Comparison of ENCODE assay signal across 11 cellular contexts in the genomic region with DNA sequence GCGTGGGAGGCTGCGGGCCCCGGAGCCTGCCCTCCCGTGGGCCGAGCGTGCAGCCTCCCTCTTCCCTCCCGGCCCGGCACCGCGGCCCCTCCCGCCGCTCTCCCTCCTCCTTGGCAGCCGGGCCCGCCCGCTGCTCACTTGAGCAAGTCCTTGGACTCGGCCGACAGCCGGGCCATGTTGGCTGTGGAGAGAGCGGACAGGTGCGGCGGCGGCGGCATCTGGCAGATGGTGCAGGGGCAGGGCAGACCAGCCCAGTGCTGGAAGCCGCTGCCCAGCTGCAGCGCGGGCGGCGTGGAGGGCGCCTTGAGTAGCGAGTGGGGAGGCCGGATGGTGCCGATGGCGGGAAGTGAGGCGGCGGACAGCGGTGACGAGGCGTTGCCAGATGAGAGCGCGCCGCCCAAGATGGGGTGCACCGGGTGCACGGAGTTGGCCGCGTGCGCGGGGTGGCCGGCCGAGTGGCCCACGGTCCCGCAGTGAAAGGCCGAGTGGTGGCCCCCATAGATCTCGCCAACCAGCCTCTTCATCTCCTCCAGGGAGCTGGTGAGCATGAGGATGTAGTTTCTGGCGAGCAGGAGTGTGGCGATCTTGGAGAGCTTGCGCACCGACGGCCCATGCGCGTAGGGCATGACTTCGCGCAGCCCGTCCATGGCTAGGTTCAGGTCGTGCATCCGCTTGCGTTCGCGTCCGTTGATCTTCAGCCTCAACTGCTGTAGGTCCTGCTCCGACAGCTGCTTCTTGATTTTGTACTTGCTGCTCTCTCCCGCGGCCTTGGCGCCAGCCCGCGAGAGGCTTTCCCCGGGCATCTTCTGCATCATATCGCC. TPM values are rescaled to one million over a fixed set of nuclear protein-coding genes. Genes with fewer than 3 reads are reported as not detected.
A peak's percentile ranks its signal among the peaks of the same experiment; 100 is the strongest.
DNase-seq lines count a peak whose midpoint lies in the region; ATAC-seq and TF ChIP-seq lines count a peak whose summit lies in the region.
"Had no signal": no experiment of that assay in that cellular context is flagged by ENCODE, and none has a peak within 500 bp of the region (broad histone marks: within the 10 kb centered on the region; RNA-seq: fewer than 3 reads in every experiment).

No MANE protein-coding gene starts in this region.

- ATAC-seq in HG02852 (IDR thresholded peaks at IDR 0.05; ENCODE audit: unreplicated experiment), result no peak
- ATAC-seq in GM19467 (IDR thresholded peaks at IDR 0.05; ENCODE audit: unreplicated experiment), result no peak
- ATAC-seq in HG02642 (IDR thresholded peaks at IDR 0.05; ENCODE audit: poor library complexity, unreplicated experiment), result no peak
- ATAC-seq: HCT116 had no signal

- no peak overlapping the region for H2AFZ ChIP-seq in neural progenitor cell (replicated peaks)

- H4K20me1 ChIP-seq in neural progenitor cell (ENCODE audit: low read depth), result peaks cover 100% of the 10 kb centered on the region

- TF ChIP-seq POLR2A in Peyer's patch (IDR thresholded peaks at IDR 0.05), result no peak

- peak; percentile 59 for DNase-seq in ELF-1 (ENCODE audit: low read depth, low spot score)
- DNase-seq in Peyer's patch, result peak in 2 of 3 donors; percentile 56 to 72
- peak; percentile 70 for DNase-seq in ecto neural progenitor cell (ENCODE audit: low spot score)
- peak; percentile 68 for DNase-seq in neural progenitor cell (ENCODE audit: low spot score)
- no peak for DNase-seq in LoVo (ENCODE audit: low spot score)
- DNase-seq: amniotic stem cell, Right ventricle myocardium superior had no signal

- peaks cover 64% of the 10 kb centered on the region for H3F3A ChIP-seq in neural progenitor cell (ENCODE audit: low read depth)

- H3K4me2 ChIP-seq in neural progenitor cell, result peak overlapping the region; percentile 73

- H3K4me3 ChIP-seq in Peyer's patch (peak overlapping the region in 2 of 4 donors; percentile 8 to 12), neural progenitor cell (peak overlapping the region; percentile 26)

- H3K27me3 Mint-ChIP-seq in neural progenitor cell (ENCODE audit: insufficient read depth, low read depth), result peaks cover 94% of the 10 kb centered on the region

- peaks cover 3% of the 10 kb centered on the region for H3K9me3 Mint-ChIP-seq in neural progenitor cell

- peaks cover 0 to 50% (median 14%) of the 10 kb centered on the region in 4 donors for H3K4me1 ChIP-seq in Peyer's patch
- H3K4me1 ChIP-seq in neural progenitor cell, result peaks cover 60% of the 10 kb centered on the region

- peaks cover 62% of the 10 kb centered on the region for H3K4me1 Mint-ChIP-seq in neural progenitor cell

- H3K36me3 Mint-ChIP-seq in neural progenitor cell, result no peaks in the 10 kb centered on the region

- no peaks in the 10 kb centered on the region for H3K79me2 ChIP-seq in neural progenitor cell (ENCODE audit: low read depth)

- no peak overlapping the region for H3K27ac Mint-ChIP-seq in neural progenitor cell

- peaks cover 3 to 91% of the 10 kb centered on the region in 2 donors for H3K27me3 ChIP-seq in Peyer's patch
- peaks cover 100% of the 10 kb centered on the region for H3K27me3 ChIP-seq in neural progenitor cell

- no peak overlapping the region for H3K27ac ChIP-seq in Peyer's patch
- no peak overlapping the region for H3K27ac ChIP-seq in neural progenitor cell

- H3K36me3 ChIP-seq in Peyer's patch (no peaks in the 10 kb centered on the region), neural progenitor cell (no peaks in the 10 kb centered on the region)

- H3K9ac ChIP-seq in neural progenitor cell, result no peak overlapping the region

- no peaks in the 10 kb centered on the region for H3K9me3 ChIP-seq in Peyer's patch
- no peaks in the 10 kb centered on the region for H3K9me3 ChIP-seq in neural progenitor cell (ENCODE audit: low read depth)

- H3K4me3 Mint-ChIP-seq in neural progenitor cell, result peak overlapping the region; percentile 84

- no peak for TF ChIP-seq CTCF in Peyer's patch (IDR thresholded peaks at IDR 0.05)
- no peak for TF ChIP-seq CTCF in neural progenitor cell (IDR thresholded peaks at IDR 0.05)

RNA-seq across cellular contexts. Expression of gene OLIG3, which starts 0.8 kb away (rescaled TPM):
- total RNA-seq in Peyer's patch (not detected), neural progenitor cell (ENCODE audit: low replicate concordance) (not detected in 2 replicates)
- total RNA-seq: Right ventricle myocardium superior had no signal
